In genomic region chr16:22425036-22425801, GRCh38 we compare ENCODE assay signal across 1 cellular context.
TF ChIP-seq lines count a peak whose summit lies in the region.

No MANE protein-coding gene starts in this region.

TF ChIP-seq in WTC11, 78 proteins besides CTCF, POLR2A, EP300 and RAD21 (continued from another document):
- TF ChIP-seq ATF6 (CRISPR knock-in tag; IDR thresholded peaks at IDR 0.05) (no peak), ERG (CRISPR knock-in tag; IDR thresholded peaks at IDR 0.05) (no peak), GRHL2 (CRISPR knock-in tag; IDR thresholded peaks at IDR 0.05; ENCODE audit: insufficient replicate concordance, severe bottlenecking) (no peak), ZNF532 (CRISPR knock-in tag; IDR thresholded peaks at IDR 0.05; ENCODE audit: borderline replicate concordance) (no peak), FOXP4 (CRISPR knock-in tag; IDR thresholded peaks at IDR 0.05) (no peak), USF2 (CRISPR knock-in tag; IDR thresholded peaks at IDR 0.05) (no peak), CBFB (CRISPR knock-in tag; IDR thresholded peaks at IDR 0.05; ENCODE audit: low read depth) (no peak), RELA (CRISPR knock-in tag; IDR thresholded peaks at IDR 0.05; ENCODE audit: borderline replicate concordance) (no peak)
